ENCODE assay signal across 23 cellular contexts in genomic region chr11:80204021-80204420, GRCh38.
DNase-seq lines count a peak whose midpoint lies in the region; ATAC-seq, FAIRE-seq and TF ChIP-seq lines count a peak whose summit lies in the region.
"Had no signal": no experiment of that assay in that cellular context is flagged by ENCODE, and none has a peak within 500 bp of the region (broad histone marks: within the 10 kb centered on the region; RNA-seq: fewer than 3 reads in every experiment).

No MANE protein-coding gene starts in this region.

- no peak overlapping the region for H3K27ac Mint-ChIP-seq in astrocyte (ENCODE audit: unreplicated experiment)
- no peak overlapping the region for H3K27ac Mint-ChIP-seq in activated naive CD8-positive, alpha-beta T cell treated with anti-CD3 and anti-CD28 coated beads, Interleukin-2, amount 50 U/mL, for 24 hours
- no peak overlapping the region for H3K27ac Mint-ChIP-seq in activated T-helper 17 cell treated with anti-CD3 and anti-CD28 coated beads, Interleukin-2, amount 50 U/mL, for 72 hours
- H3K27ac Mint-ChIP-seq: CD14-positive monocyte; CD4-positive, alpha-beta T cell; CD8-positive, alpha-beta memory T cell; GM23338; H9 had no signal

- no peak overlapping the region for H3K27ac ChIP-seq in astrocyte (ENCODE audit: low read depth, low read length)
- H3K27ac ChIP-seq: 22Rv1; BLaER1 treated with 17β-estradiol and CSF1 and Interleukin-3, amounts not matched to agents 10 nM and 100 nM had no signal

- in situ Hi-C loops in astrocyte of the spinal cord (cut with HindIII; ENCODE audit: low sequenced_read_pairs) = no loop called here

- H3K9me3 Mint-ChIP-seq in astrocyte (ENCODE audit: unreplicated experiment) = no peaks in the 10 kb centered on the region
- peaks cover 16% of the 10 kb centered on the region for H3K9me3 Mint-ChIP-seq in activated naive CD8-positive, alpha-beta T cell treated with anti-CD3 and anti-CD28 coated beads, Interleukin-2, amount 50 U/mL, for 24 hours
- H3K9me3 Mint-ChIP-seq in activated T-helper 17 cell treated with anti-CD3 and anti-CD28 coated beads, Interleukin-2, amount 50 U/mL, for 72 hours = peaks cover 6% of the 10 kb centered on the region
- H3K9me3 Mint-ChIP-seq: GM23338, H9 had no signal

- no peaks in the 10 kb centered on the region for H3K36me3 Mint-ChIP-seq in astrocyte (ENCODE audit: low read depth, unreplicated experiment)
- H3K36me3 Mint-ChIP-seq in activated naive CD8-positive, alpha-beta T cell treated with anti-CD3 and anti-CD28 coated beads, Interleukin-2, amount 50 U/mL, for 24 hours (ENCODE audit: low read depth) = no peaks in the 10 kb centered on the region
- H3K36me3 Mint-ChIP-seq in activated T-helper 17 cell treated with anti-CD3 and anti-CD28 coated beads, Interleukin-2, amount 50 U/mL, for 72 hours (ENCODE audit: low read depth) = no peaks in the 10 kb centered on the region
- H3K36me3 Mint-ChIP-seq: CD14-positive monocyte; CD8-positive, alpha-beta memory T cell had no signal

- no peaks in the 10 kb centered on the region for H3K4me1 Mint-ChIP-seq in astrocyte (ENCODE audit: low read depth, unreplicated experiment)
- no peaks in the 10 kb centered on the region for H3K4me1 Mint-ChIP-seq in activated naive CD8-positive, alpha-beta T cell treated with anti-CD3 and anti-CD28 coated beads, Interleukin-2, amount 50 U/mL, for 24 hours
- H3K4me1 Mint-ChIP-seq in activated T-helper 17 cell treated with anti-CD3 and anti-CD28 coated beads, Interleukin-2, amount 50 U/mL, for 72 hours = no peaks in the 10 kb centered on the region
- H3K4me1 Mint-ChIP-seq: CD14-positive monocyte; CD8-positive, alpha-beta memory T cell had no signal

- H3K79me2 ChIP-seq in astrocyte (ENCODE audit: insufficient read depth, low read length) = no peaks in the 10 kb centered on the region

- no peak overlapping the region for H3K9ac ChIP-seq in astrocyte (ENCODE audit: low read length)
- H3K9ac ChIP-seq: BLaER1 treated with 17β-estradiol and CSF1 and Interleukin-3, amounts not matched to agents 10 nM and 100 nM had no signal

- H3K4me2 ChIP-seq in astrocyte (ENCODE audit: low read length) = no peak overlapping the region
- H3K4me2 ChIP-seq: BLaER1 treated with 17β-estradiol and CSF1 and Interleukin-3, amounts not matched to agents 10 nM and 100 nM; GM23338 had no signal

- FAIRE-seq in astrocyte (lab: Jason Lieb, UNC) = no peak
- FAIRE-seq: A204.1, GM12891, GM18507 had no signal

- H3K4me1 ChIP-seq in astrocyte (ENCODE audit: insufficient read depth, low read length) = no peaks in the 10 kb centered on the region
- H3K4me1 ChIP-seq: BE2C; BLaER1 treated with 17β-estradiol and CSF1 and Interleukin-3, amounts not matched to agents 10 nM and 100 nM had no signal

- no peaks in the 10 kb centered on the region for H3K36me3 ChIP-seq in astrocyte (ENCODE audit: insufficient read depth, low read length)
- H3K36me3 ChIP-seq: BE2C; BLaER1 treated with 17β-estradiol and CSF1 and Interleukin-3, amounts not matched to agents 10 nM and 100 nM had no signal

- no peak for TF ChIP-seq CTCF in astrocyte (IDR thresholded peaks at IDR 0.05; ENCODE audit: insufficient read depth, low read depth, low read length)
- no peak for TF ChIP-seq CTCF in astrocyte of the spinal cord (IDR thresholded peaks at IDR 0.05; ENCODE audit: low read depth, low read length)

- H4K20me1 ChIP-seq in astrocyte (ENCODE audit: insufficient read depth, low read length) = no peaks in the 10 kb centered on the region
- H4K20me1 ChIP-seq: BLaER1 treated with 17β-estradiol and CSF1 and Interleukin-3, amounts not matched to agents 10 nM and 100 nM had no signal

- H3K27me3 Mint-ChIP-seq in astrocyte (ENCODE audit: low read depth, unreplicated experiment) = no peaks in the 10 kb centered on the region
- no peaks in the 10 kb centered on the region for H3K27me3 Mint-ChIP-seq in activated naive CD8-positive, alpha-beta T cell treated with anti-CD3 and anti-CD28 coated beads, Interleukin-2, amount 50 U/mL, for 24 hours
- H3K27me3 Mint-ChIP-seq in activated T-helper 17 cell treated with anti-CD3 and anti-CD28 coated beads, Interleukin-2, amount 50 U/mL, for 72 hours = no peaks in the 10 kb centered on the region
- H3K27me3 Mint-ChIP-seq: CD4-positive, alpha-beta T cell; CD8-positive, alpha-beta memory T cell had no signal

- H3K4me3 ChIP-seq in astrocyte (ENCODE audit: insufficient read depth, low read depth, low read length) (no peak overlapping the region), astrocyte of the spinal cord (ENCODE audit: low read depth, low read length) (no peak overlapping the region)
- H3K4me3 ChIP-seq: BLaER1 treated with 17β-estradiol and CSF1 and Interleukin-3, amounts not matched to agents 10 nM and 100 nM; GM23338 had no signal

- ATAC-seq in activated naive CD8-positive, alpha-beta T cell treated with anti-CD3 and anti-CD28 coated beads, Interleukin-2, amount 50 U/mL, for 24 hours = no peak
- no peak for ATAC-seq in activated T-helper 17 cell treated with anti-CD3 and anti-CD28 coated beads, Interleukin-2, amount 50 U/mL, for 72 hours (replicated peaks)
- ATAC-seq: GM23338, HCT116 had no signal

- no peak overlapping the region for H3K4me3 Mint-ChIP-seq in astrocyte (ENCODE audit: unreplicated experiment)
- no peak overlapping the region for H3K4me3 Mint-ChIP-seq in activated naive CD8-positive, alpha-beta T cell treated with anti-CD3 and anti-CD28 coated beads, Interleukin-2, amount 50 U/mL, for 24 hours
- no peak overlapping the region for H3K4me3 Mint-ChIP-seq in activated T-helper 17 cell treated with anti-CD3 and anti-CD28 coated beads, Interleukin-2, amount 50 U/mL, for 72 hours
- H3K4me3 Mint-ChIP-seq: CD14-positive monocyte; CD4-positive, alpha-beta T cell; CD8-positive, alpha-beta memory T cell; GM23338; H9 had no signal

- no peak overlapping the region for H2AFZ ChIP-seq in astrocyte (ENCODE audit: low read depth, low read length)
- H2AFZ ChIP-seq: GM23338 had no signal

- DNase-seq in M059J (ENCODE audit: low read depth) = peak; percentile 15
- DNase-seq in astrocyte (ENCODE audit: low read depth) = peak; percentile 41
- DNase-seq in astrocyte of the spinal cord (ENCODE audit: low read depth, low spot score) = peak; percentile 13
- DNase-seq in iris pigment epithelial cell (ENCODE audit: low read depth) = peak; percentile 3
- no peak for DNase-seq in activated naive CD8-positive, alpha-beta T cell treated with anti-CD3 and anti-CD28 coated beads, Interleukin-2, amount 50 U/mL, for 24 hours
- DNase-seq in NCI-H345 (lab: John Stamatoyannopoulos, UW) = no peak
- no peak for DNase-seq in NCI-H446 (lab: John Stamatoyannopoulos, UW)
- DNase-seq: BE2C; CD4-positive, alpha-beta T cell; CD8-positive, alpha-beta memory T cell; DMS53; DMS79 treated with DMSO at 0.1 percent for 48 hours; GF-D8; H9 had no signal

- no peaks in the 10 kb centered on the region for H3K27me3 ChIP-seq in astrocyte (ENCODE audit: insufficient read depth, low read length)
- H3K27me3 ChIP-seq: BE2C; BLaER1 treated with 17β-estradiol and CSF1 and Interleukin-3, amounts not matched to agents 10 nM and 100 nM had no signal

- H3K9me3 ChIP-seq in astrocyte (ENCODE audit: insufficient read depth, low read depth, low read length) = no peaks in the 10 kb centered on the region
- H3K9me3 ChIP-seq: BE2C; BLaER1 treated with 17β-estradiol and CSF1 and Interleukin-3, amounts not matched to agents 10 nM and 100 nM had no signal

Comparison
In these comparisons a context has a peak if more than half of its experiments do, and no peak if none do; other contexts are left out.
1. DNase-seq: peak in M059J (single experiment), astrocyte (single experiment), astrocyte of the spinal cord (single experiment) and iris pigment epithelial cell (single experiment); none in activated naive CD8-positive, alpha-beta T cell treated with anti-CD3 and anti-CD28 coated beads, Interleukin-2, amount 50 U/mL, for 24 hours (single experiment), NCI-H345 (single experiment) and NCI-H446 (0 of 2).